14 cellular contexts compared by ENCODE assay signal in genomic region chrX:21781525-21781924, GRCh38. TPM values are rescaled to one million over a fixed set of nuclear protein-coding genes. Genes with fewer than 3 reads are reported as not detected.
DNase-seq lines count a peak whose midpoint lies in the region; ATAC-seq and TF ChIP-seq lines count a peak whose summit lies in the region.
"Had no signal": no experiment of that assay in that cellular context is flagged by ENCODE, and none has a peak within 500 bp of the region (broad histone marks: within the 10 kb centered on the region; RNA-seq: fewer than 3 reads in every experiment).

No MANE protein-coding gene starts in this region.

- BruUV-seq in OCI-LY7 (replicated peaks; lab: Mats Ljungman, UMichigan) = no TSS peak

- H3F3A ChIP-seq in GM23338 (replicated peaks; ENCODE audit: low read depth) = no peaks in the 10 kb centered on the region

- in situ Hi-C loops in astrocyte of the spinal cord (cut with HindIII; ENCODE audit: low sequenced_read_pairs) = no loop called here

- TF ChIP-seq CTCF in astrocyte of the spinal cord (IDR thresholded peaks at IDR 0.05; ENCODE audit: low read depth, low read length) = no peak
- no peak for TF ChIP-seq CTCF in GM23338 (conservative IDR thresholded peaks at IDR 0.05; ENCODE audit: low read depth in 2 of 2)
- no peak for TF ChIP-seq CTCF in OCI-LY7 (conservative IDR thresholded peaks at IDR 0.05; ENCODE audit: low read length)

- H3K4me3 ChIP-seq in astrocyte of the spinal cord (ENCODE audit: low read depth, low read length) (no peak overlapping the region), GM23338 (no peak overlapping the region), OCI-LY7 (ENCODE audit: low read depth, low read length, poor library complexity, severe bottlenecking) (no peak overlapping the region)
- H3K4me3 ChIP-seq: BLaER1, esophagus muscularis mucosa, SJSA1, upper lobe of left lung had no signal

- H4K20me1 ChIP-seq in GM23338 (replicated peaks; ENCODE audit: insufficient read depth) = no peaks in the 10 kb centered on the region
- H4K20me1 ChIP-seq in OCI-LY7 (ENCODE audit: insufficient read depth, low read length) = no peaks in the 10 kb centered on the region
- H4K20me1 ChIP-seq: BLaER1 had no signal

- H3K27ac Mint-ChIP-seq in GM23338 = no peak overlapping the region
- H3K27ac Mint-ChIP-seq in activated CD4-positive, alpha-beta memory T cell treated with anti-CD3 and anti-CD28 coated beads, Interleukin-2, amount 10 ng/mL, durations not matched to agents 7 days and 5 days = no peak overlapping the region
- H3K27ac Mint-ChIP-seq: activated T-helper 2 cell treated with anti-CD3 and anti-CD28 coated beads, Interferon-gamma antibody, Interleukin-2, Interleukin-4, amounts not matched to agents 10 μg/mL and 5 μg/mL and 100 μg/mL, durations not matched to agents 14 hours and 24 hours and 36 hours had no signal

- H3K36me3 ChIP-seq in GM23338 (ENCODE audit: insufficient read depth) (no peaks in the 10 kb centered on the region), OCI-LY7 (ENCODE audit: insufficient read depth, low read length) (no peaks in the 10 kb centered on the region)
- H3K36me3 ChIP-seq: BLaER1, esophagus muscularis mucosa, SJSA1, upper lobe of left lung had no signal

- no peaks in the 10 kb centered on the region for H3K36me3 Mint-ChIP-seq in GM23338 (ENCODE audit: low read depth)
- H3K36me3 Mint-ChIP-seq in activated CD4-positive, alpha-beta memory T cell treated with anti-CD3 and anti-CD28 coated beads, Interleukin-2, amount 10 ng/mL, durations not matched to agents 7 days and 5 days (ENCODE audit: low read depth) = no peaks in the 10 kb centered on the region

- ATAC-seq in GM18505 (IDR thresholded peaks at IDR 0.05; ENCODE audit: unreplicated experiment) = peak; percentile 54
- peak; percentile 62 for ATAC-seq in GM21367 (IDR thresholded peaks at IDR 0.05; ENCODE audit: unreplicated experiment)
- ATAC-seq in HG03064 (IDR thresholded peaks at IDR 0.05; ENCODE audit: low read depth, unreplicated experiment) = peak; percentile 78
- no peak for ATAC-seq in GM23338

- H3K9me3 ChIP-seq in OCI-LY7 (ENCODE audit: low read length) = no peaks in the 10 kb centered on the region
- H3K9me3 ChIP-seq: BLaER1, esophagus muscularis mucosa, SJSA1, upper lobe of left lung had no signal

- POLR2A ChIA-PET in OCI-LY7 (lab: Charles Lee) = no interaction called here
- POLR2A ChIA-PET in activated CD4-positive, alpha-beta memory T cell treated with anti-CD3 and anti-CD28 coated beads, Interleukin-2, amount 10 ng/mL, durations not matched to agents 7 days and 5 days (lab: Charles Lee) = no interaction called here

- CTCF ChIA-PET in OCI-LY7 (lab: Charles Lee; ENCODE audit: unreplicated experiment) = no interaction called here
- CTCF ChIA-PET in activated CD4-positive, alpha-beta memory T cell treated with anti-CD3 and anti-CD28 coated beads, Interleukin-2, amount 10 ng/mL, durations not matched to agents 7 days and 5 days (lab: Charles Lee) = no interaction called here

- H3K27ac ChIP-seq in GM23338 (ENCODE audit: low read depth) (no peak overlapping the region), OCI-LY7 (ENCODE audit: low read depth, low read length, poor library complexity, severe bottlenecking) (no peak overlapping the region)
- H3K27ac ChIP-seq: BLaER1, esophagus muscularis mucosa, SJSA1, upper lobe of left lung had no signal

- peaks cover 3% of the 10 kb centered on the region for H3K27me3 Mint-ChIP-seq in GM23338 (ENCODE audit: insufficient read depth, low read depth, poor library complexity)
- peaks cover 2% of the 10 kb centered on the region for H3K27me3 Mint-ChIP-seq in activated CD4-positive, alpha-beta memory T cell treated with anti-CD3 and anti-CD28 coated beads, Interleukin-2, amount 10 ng/mL, durations not matched to agents 7 days and 5 days

- H3K9me3 Mint-ChIP-seq in GM23338 = no peaks in the 10 kb centered on the region
- no peaks in the 10 kb centered on the region for H3K9me3 Mint-ChIP-seq in activated CD4-positive, alpha-beta memory T cell treated with anti-CD3 and anti-CD28 coated beads, Interleukin-2, amount 10 ng/mL, durations not matched to agents 7 days and 5 days
- H3K9me3 Mint-ChIP-seq: activated T-helper 2 cell treated with anti-CD3 and anti-CD28 coated beads, Interferon-gamma antibody, Interleukin-2, Interleukin-4, amounts not matched to agents 10 μg/mL and 5 μg/mL and 100 μg/mL, durations not matched to agents 14 hours and 24 hours and 36 hours had no signal

- H3K4me3 Mint-ChIP-seq in GM23338 = no peak overlapping the region
- H3K4me3 Mint-ChIP-seq in activated CD4-positive, alpha-beta memory T cell treated with anti-CD3 and anti-CD28 coated beads, Interleukin-2, amount 10 ng/mL, durations not matched to agents 7 days and 5 days = no peak overlapping the region

- no peak for TF ChIP-seq POLR2A in GM18505 (IDR thresholded peaks at IDR 0.05; ENCODE audit: borderline replicate concordance, extremely low read depth, insufficient read depth, insufficient read length)

- DNase-seq in astrocyte of the spinal cord (ENCODE audit: low read depth, low spot score) = peak; percentile 44
- DNase-seq in GM23338 (ENCODE audit: low spot score) = no peak
- no peak for DNase-seq in OCI-LY7 (ENCODE audit: low spot score)
- no peak for DNase-seq in retina
- DNase-seq in activated CD4-positive, alpha-beta memory T cell treated with anti-CD3 and anti-CD28 coated beads, Interleukin-2, amount 10 ng/mL, durations not matched to agents 7 days and 5 days = no peak
- DNase-seq: NCI-H69, upper lobe of left lung had no signal

- H3K4me1 ChIP-seq in GM23338 (ENCODE audit: insufficient read depth) (no peaks in the 10 kb centered on the region), OCI-LY7 (ENCODE audit: insufficient read depth, low read length, poor library complexity, severe bottlenecking) (no peaks in the 10 kb centered on the region)
- H3K4me1 ChIP-seq: BLaER1, esophagus muscularis mucosa, SJSA1, upper lobe of left lung had no signal

- H3K79me2 ChIP-seq in GM23338 (replicated peaks; ENCODE audit: insufficient read depth) (no peaks in the 10 kb centered on the region), OCI-LY7 (ENCODE audit: insufficient read depth, low read depth, low read length) (no peaks in the 10 kb centered on the region)

- no peak overlapping the region for H3K4me2 ChIP-seq in GM23338
- no peak overlapping the region for H3K4me2 ChIP-seq in OCI-LY7 (ENCODE audit: low read length)
- H3K4me2 ChIP-seq: BLaER1 had no signal

- H3K9me2 ChIP-seq in GM23338 (ENCODE audit: insufficient read depth) (no peaks in the 10 kb centered on the region), OCI-LY7 (ENCODE audit: insufficient read depth, low read length) (no peaks in the 10 kb centered on the region)

- H3K27me3 ChIP-seq in GM23338 (ENCODE audit: insufficient read depth) = no peaks in the 10 kb centered on the region
- H3K27me3 ChIP-seq: BLaER1, esophagus muscularis mucosa, SJSA1, upper lobe of left lung had no signal

- intact Hi-C loops in OCI-LY7 (cut with micrococcal nuclease; ENCODE audit: unreplicated experiment) = no loop called here

- H3K4me1 Mint-ChIP-seq in GM23338 = peaks cover 16% of the 10 kb centered on the region
- peaks cover 6% of the 10 kb centered on the region for H3K4me1 Mint-ChIP-seq in activated CD4-positive, alpha-beta memory T cell treated with anti-CD3 and anti-CD28 coated beads, Interleukin-2, amount 10 ng/mL, durations not matched to agents 7 days and 5 days

- H2AFZ ChIP-seq in GM23338 = no peak overlapping the region
- H2AFZ ChIP-seq in OCI-LY7 (ENCODE audit: low read length) = no peak overlapping the region

TF ChIP-seq in GM23338, 12 proteins besides CTCF, POLR2A, EP300 and RAD21 (continues in another document):
- TF ChIP-seq NANOG (IDR thresholded peaks at IDR 0.05; ENCODE audit: borderline replicate concordance) = no peak
- TF ChIP-seq EZH2phosphoT487 (IDR thresholded peaks at IDR 0.05; ENCODE audit: unreplicated experiment) = no peak
- no peak for TF ChIP-seq REST (IDR thresholded peaks at IDR 0.05; ENCODE audit: unreplicated experiment)
- no peak for TF ChIP-seq JUNB (IDR thresholded peaks at IDR 0.05; ENCODE audit: unreplicated experiment)
- TF ChIP-seq POLR2AphosphoS5 (IDR thresholded peaks at IDR 0.05; ENCODE audit: low read depth) = no peak
- no peak for TF ChIP-seq CREB1 (CRISPR knock-in tag; IDR thresholded peaks at IDR 0.05; ENCODE audit: low read depth)

RNA-seq across cellular contexts. Expression of gene SMPX, which starts 23.6 kb away (rescaled TPM):
- 0.70 TPM in 1 of 2 replicates, not detected in the other for total RNA-seq in GM23338 (2014; rRNA removed; shearing (Covaris generic))
- polyA plus RNA-seq in GM23338 (2016; fragmentation: Nextera tagmentation; extraction: Ambion mirVana) = 0.33 TPM in 1 of 2 replicates, not detected in the other
- total RNA-seq in OCI-LY7 (2014; rRNA removed; shearing (Covaris generic)) = not detected in 2 replicates
- total RNA-seq in OCI-LY7 (2022) = not detected in 2 replicates
- not detected for total RNA-seq in activated CD4-positive, alpha-beta memory T cell treated with anti-CD3 and anti-CD28 coated beads, Interleukin-2, amount 10 ng/mL, durations not matched to agents 7 days and 5 days
- total RNA-seq: activated T-helper 2 cell treated with anti-CD3 and anti-CD28 coated beads, Interferon-gamma antibody, Interleukin-2, Interleukin-4, amounts not matched to agents 10 μg/mL and 5 μg/mL and 100 μg/mL, durations not matched to agents 14 hours and 24 hours and 36 hours; SJSA1 had no signal

RNA-seq across cellular contexts. Expression of gene MBTPS2, which starts 57.9 kb away (rescaled TPM):
- total RNA-seq in GM23338 (2014; rRNA removed; shearing (Covaris generic)) = 7.7 and 7.8 TPM in 2 replicates
- polyA plus RNA-seq in GM23338 (2016; fragmentation: Nextera tagmentation; extraction: Ambion mirVana) = 2.1 and 3.2 TPM in 2 replicates
- total RNA-seq in OCI-LY7 (2014; rRNA removed; shearing (Covaris generic)) = 3.1 and 4.7 TPM in 2 replicates
- 14.9 and 15.8 TPM in 2 replicates for total RNA-seq in OCI-LY7 (2022)
- total RNA-seq in activated CD4-positive, alpha-beta memory T cell treated with anti-CD3 and anti-CD28 coated beads, Interleukin-2, amount 10 ng/mL, durations not matched to agents 7 days and 5 days = 1 to 10 TPM; 8.5 to 9.1 TPM
